Comparison of ENCODE assay signal across 9 cellular contexts in genomic region chr17:73064084-73064938, GRCh38. TPM values are rescaled to one million over a fixed set of nuclear protein-coding genes. Genes with fewer than 3 reads are reported as not detected.
A peak's percentile ranks its signal among the peaks of the same experiment; 100 is the strongest.
DNase-seq lines count a peak whose midpoint lies in the region; TF ChIP-seq lines count a peak whose summit lies in the region.
"Had no signal": no experiment of that assay in that cellular context is flagged by ENCODE, and none has a peak within 500 bp of the region (broad histone marks: within the 10 kb centered on the region; RNA-seq: fewer than 3 reads in every experiment).

No MANE protein-coding gene starts in this region.

- H4K20me1 ChIP-seq in MM.1S (ENCODE audit: insufficient read depth, low read length), result no peaks in the 10 kb centered on the region

- TF ChIP-seq CTCF in dorsolateral prefrontal cortex (IDR thresholded peaks at IDR 0.05 in 54 of 56, conservative IDR thresholded peaks at IDR 0.05 in 2 of 56; ENCODE audit: low read depth in 1 of 56, partially characterized antibody in 56 of 56) (no peak), MM.1S (IDR thresholded peaks at IDR 0.05; ENCODE audit: low read length) (no peak)

- H3K27me3 ChIP-seq in dorsolateral prefrontal cortex, result no peaks in the 10 kb centered on the region
- no peaks in the 10 kb centered on the region for H3K27me3 ChIP-seq in MM.1S (replicated peaks; ENCODE audit: insufficient read depth, low read length)

- H3K9me2 ChIP-seq in MM.1S (replicated peaks; ENCODE audit: insufficient read depth, low read length), result no peaks in the 10 kb centered on the region

- no peak overlapping the region for H2AFZ ChIP-seq in MM.1S (ENCODE audit: low read length)

- H3K4me3 ChIP-seq in dorsolateral prefrontal cortex, result no peak overlapping the region
- H3K4me3 ChIP-seq in MM.1S (ENCODE audit: low read length), result no peak overlapping the region

- H3K36me3 ChIP-seq in MM.1S (replicated peaks; ENCODE audit: insufficient read depth, low read length), result no peaks in the 10 kb centered on the region

- no peaks in the 10 kb centered on the region for H3K4me1 ChIP-seq in MM.1S (ENCODE audit: low read length)

- no peaks in the 10 kb centered on the region for H3F3A ChIP-seq in MM.1S (ENCODE audit: insufficient read depth, low read length)

- H3K9ac ChIP-seq in MM.1S (ENCODE audit: low read length), result no peak overlapping the region

- H3K79me2 ChIP-seq in MM.1S (ENCODE audit: low read length), result no peaks in the 10 kb centered on the region

- intact Hi-C loops in dorsolateral prefrontal cortex (cut with DNase I), result no loop called here

- DNase-seq in GDM1 (lab: John Stamatoyannopoulos, UW), result peak; percentile 56
- peak; percentile 99 for DNase-seq in NCI-H524 treated with DMSO at 0.1 percent for 48 hours (lab: John Stamatoyannopoulos, UW)
- DNase-seq in dorsolateral prefrontal cortex, result peak in 7 of 10 donors; percentile 41 to 66 (median 49)
- peak; percentile 29 for DNase-seq in putamen (ENCODE audit: low spot score)
- no peak for DNase-seq in A172 (ENCODE audit: low spot score)
- DNase-seq in activated gamma-delta T cell (lab: John Stamatoyannopoulos, UW), result no peak
- no peak for DNase-seq in MM.1S
- no peak for DNase-seq in COLO668 (lab: John Stamatoyannopoulos, UW; ENCODE audit: unreplicated experiment)

- H3K9me3 ChIP-seq in MM.1S (replicated peaks; ENCODE audit: insufficient read depth, low read length), result no peaks in the 10 kb centered on the region

- H3K4me2 ChIP-seq in MM.1S (ENCODE audit: low read depth, low read length), result no peak overlapping the region

- peak overlapping the region in 47 of 59 donors; percentile 5 to 81 (median 53) for H3K27ac ChIP-seq in dorsolateral prefrontal cortex
- no peak overlapping the region for H3K27ac ChIP-seq in MM.1S (ENCODE audit: low read length)
- H3K27ac ChIP-seq: epithelial cell of prostate had no signal

RNA-seq across cellular contexts. Expression of gene SLC39A11, which starts 28.2 kb away (rescaled TPM):
- 100 to 1,000 TPM in 3 of 120 experiments, 10 to 100 TPM in 117; 14.9 to 129 (median 47.9) TPM for total RNA-seq in dorsolateral prefrontal cortex
- 56.2 and 59.2 TPM in 2 replicates for total RNA-seq in A172 (2014; rRNA removed; shearing (Covaris generic))

Comparison
In these comparisons a context has a peak if more than half of its experiments do, and no peak if none do; other contexts are left out.
1. DNase-seq: peak in GDM1 (single experiment), NCI-H524 treated with DMSO at 0.1 percent for 48 hours (single experiment), dorsolateral prefrontal cortex (7 of 10) and putamen (single experiment); none in A172 (single experiment), activated gamma-delta T cell (single experiment), MM.1S (single experiment) and COLO668 (single experiment).